In the genomic region with DNA sequence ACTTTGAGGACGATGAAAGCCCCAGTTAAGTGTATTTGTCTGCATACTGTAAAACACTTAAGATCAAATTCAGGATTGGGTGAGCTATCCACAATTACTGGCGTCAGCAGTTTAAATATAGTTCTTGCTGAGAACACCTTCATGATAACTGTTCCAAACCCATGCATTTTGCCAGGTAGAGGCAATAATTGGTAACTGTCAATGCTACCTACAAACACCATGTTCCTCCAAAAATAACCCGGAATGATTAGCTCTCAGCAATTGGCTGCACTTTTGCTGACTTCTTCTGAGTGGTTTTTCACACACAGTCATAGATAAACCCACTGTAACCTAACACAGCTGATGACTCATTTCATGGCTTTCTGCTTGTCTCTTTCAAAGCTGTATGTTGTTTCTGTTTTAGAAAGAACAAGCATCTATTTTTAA, we compare ENCODE assay signal across 9 cellular contexts.
DNase-seq lines count a peak whose midpoint lies in the region; ATAC-seq, FAIRE-seq and TF ChIP-seq lines count a peak whose summit lies in the region.
"Had no signal": no experiment of that assay in that cellular context is flagged by ENCODE, and none has a peak within 500 bp of the region (broad histone marks: within the 10 kb centered on the region; RNA-seq: fewer than 3 reads in every experiment).

No MANE protein-coding gene starts in this region.

- no peak for TF ChIP-seq POLR2A in GM12892 (IDR thresholded peaks at IDR 0.05; ENCODE audit: low read depth, low read length)

- H3K4me3 Mint-ChIP-seq in natural killer cell = no peak overlapping the region
- H3K4me3 Mint-ChIP-seq: naive B cell had no signal

- FAIRE-seq in GM12892 (lab: Jason Lieb, UNC) = peak; percentile 91

- ATAC-seq in GM21528 (IDR thresholded peaks at IDR 0.05; ENCODE audit: low FRiP score, unreplicated experiment) = peak; percentile 99
- ATAC-seq in natural killer cell = peak; percentile 80 to 94 (median 84)

- TF ChIP-seq CTCF in natural killer cell (IDR thresholded peaks at IDR 0.05) = no peak

- no peak overlapping the region for H3K27ac Mint-ChIP-seq in natural killer cell
- H3K27ac Mint-ChIP-seq: naive B cell had no signal

- H3K9me3 Mint-ChIP-seq in natural killer cell = peaks cover 0 to 3% of the 10 kb centered on the region in 2 donors

- DNase-seq in GM12892 (ENCODE audit: insufficient read length) (no peak), HPDE6-E6E7 (ENCODE audit: extremely low spot score) (peak; percentile 29), astrocyte of the hippocampus (ENCODE audit: low read depth, low spot score) (peak; percentile 81), natural killer cell (no peak), NK-92 (lab: John Stamatoyannopoulos, UW; ENCODE audit: unreplicated experiment) (no peak), C1 segment of cervical spinal cord (lab: John Stamatoyannopoulos, UW) (no peak)
- no peak for DNase-seq in stimulated activated naive CD4-positive, alpha-beta T cell (lab: John Stamatoyannopoulos, UW)
- DNase-seq: naive B cell had no signal

- H3K4me1 Mint-ChIP-seq in natural killer cell = peaks cover 8 to 9% of the 10 kb centered on the region in 2 donors
- H3K4me1 Mint-ChIP-seq: naive B cell had no signal

- no peaks in the 10 kb centered on the region for H3K36me3 Mint-ChIP-seq in natural killer cell
- H3K36me3 Mint-ChIP-seq: naive B cell had no signal

- no peaks in the 10 kb centered on the region for H3K27me3 Mint-ChIP-seq in natural killer cell (ENCODE audit: low read depth in 2 of 2)
- H3K27me3 Mint-ChIP-seq: naive B cell had no signal

- intact Hi-C loops in natural killer cell (cut with micrococcal nuclease) = no loop called here

Comparison
In these comparisons a context has a peak if more than half of its experiments do, and no peak if none do; other contexts are left out.
1. DNase-seq: peak in HPDE6-E6E7 (single experiment) and astrocyte of the hippocampus (single experiment); none in GM12892 (single experiment), natural killer cell (single experiment), NK-92 (single experiment), C1 segment of cervical spinal cord (0 of 14) and stimulated activated naive CD4-positive, alpha-beta T cell (0 of 6).